Comparison of ENCODE assay signal across 1 cellular context in the genomic region with DNA sequence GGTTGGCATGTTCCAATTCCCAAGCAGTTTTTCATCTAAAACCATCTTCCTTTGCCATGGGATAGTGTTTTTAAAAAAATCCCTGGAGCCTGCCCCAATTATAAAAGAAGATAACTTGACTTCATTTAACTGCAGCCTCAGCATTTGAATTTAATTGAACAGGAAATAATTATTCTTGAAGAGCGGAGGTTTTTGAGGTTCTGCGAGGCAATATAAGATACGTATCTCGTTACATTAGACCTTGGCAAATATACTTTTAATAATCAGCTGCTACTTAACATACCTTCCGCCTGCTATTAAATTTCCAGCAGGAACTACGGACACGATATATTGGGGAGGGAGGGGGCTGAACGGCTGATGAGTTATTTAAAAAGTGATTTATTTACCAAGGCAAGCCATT.
TF ChIP-seq lines count a peak whose summit lies in the region.

No MANE protein-coding gene starts in this region.

TF ChIP-seq in K562, 482 proteins besides CTCF, POLR2A, EP300 and RAD21 (continued from another document):
- TF ChIP-seq, protein P1, sequence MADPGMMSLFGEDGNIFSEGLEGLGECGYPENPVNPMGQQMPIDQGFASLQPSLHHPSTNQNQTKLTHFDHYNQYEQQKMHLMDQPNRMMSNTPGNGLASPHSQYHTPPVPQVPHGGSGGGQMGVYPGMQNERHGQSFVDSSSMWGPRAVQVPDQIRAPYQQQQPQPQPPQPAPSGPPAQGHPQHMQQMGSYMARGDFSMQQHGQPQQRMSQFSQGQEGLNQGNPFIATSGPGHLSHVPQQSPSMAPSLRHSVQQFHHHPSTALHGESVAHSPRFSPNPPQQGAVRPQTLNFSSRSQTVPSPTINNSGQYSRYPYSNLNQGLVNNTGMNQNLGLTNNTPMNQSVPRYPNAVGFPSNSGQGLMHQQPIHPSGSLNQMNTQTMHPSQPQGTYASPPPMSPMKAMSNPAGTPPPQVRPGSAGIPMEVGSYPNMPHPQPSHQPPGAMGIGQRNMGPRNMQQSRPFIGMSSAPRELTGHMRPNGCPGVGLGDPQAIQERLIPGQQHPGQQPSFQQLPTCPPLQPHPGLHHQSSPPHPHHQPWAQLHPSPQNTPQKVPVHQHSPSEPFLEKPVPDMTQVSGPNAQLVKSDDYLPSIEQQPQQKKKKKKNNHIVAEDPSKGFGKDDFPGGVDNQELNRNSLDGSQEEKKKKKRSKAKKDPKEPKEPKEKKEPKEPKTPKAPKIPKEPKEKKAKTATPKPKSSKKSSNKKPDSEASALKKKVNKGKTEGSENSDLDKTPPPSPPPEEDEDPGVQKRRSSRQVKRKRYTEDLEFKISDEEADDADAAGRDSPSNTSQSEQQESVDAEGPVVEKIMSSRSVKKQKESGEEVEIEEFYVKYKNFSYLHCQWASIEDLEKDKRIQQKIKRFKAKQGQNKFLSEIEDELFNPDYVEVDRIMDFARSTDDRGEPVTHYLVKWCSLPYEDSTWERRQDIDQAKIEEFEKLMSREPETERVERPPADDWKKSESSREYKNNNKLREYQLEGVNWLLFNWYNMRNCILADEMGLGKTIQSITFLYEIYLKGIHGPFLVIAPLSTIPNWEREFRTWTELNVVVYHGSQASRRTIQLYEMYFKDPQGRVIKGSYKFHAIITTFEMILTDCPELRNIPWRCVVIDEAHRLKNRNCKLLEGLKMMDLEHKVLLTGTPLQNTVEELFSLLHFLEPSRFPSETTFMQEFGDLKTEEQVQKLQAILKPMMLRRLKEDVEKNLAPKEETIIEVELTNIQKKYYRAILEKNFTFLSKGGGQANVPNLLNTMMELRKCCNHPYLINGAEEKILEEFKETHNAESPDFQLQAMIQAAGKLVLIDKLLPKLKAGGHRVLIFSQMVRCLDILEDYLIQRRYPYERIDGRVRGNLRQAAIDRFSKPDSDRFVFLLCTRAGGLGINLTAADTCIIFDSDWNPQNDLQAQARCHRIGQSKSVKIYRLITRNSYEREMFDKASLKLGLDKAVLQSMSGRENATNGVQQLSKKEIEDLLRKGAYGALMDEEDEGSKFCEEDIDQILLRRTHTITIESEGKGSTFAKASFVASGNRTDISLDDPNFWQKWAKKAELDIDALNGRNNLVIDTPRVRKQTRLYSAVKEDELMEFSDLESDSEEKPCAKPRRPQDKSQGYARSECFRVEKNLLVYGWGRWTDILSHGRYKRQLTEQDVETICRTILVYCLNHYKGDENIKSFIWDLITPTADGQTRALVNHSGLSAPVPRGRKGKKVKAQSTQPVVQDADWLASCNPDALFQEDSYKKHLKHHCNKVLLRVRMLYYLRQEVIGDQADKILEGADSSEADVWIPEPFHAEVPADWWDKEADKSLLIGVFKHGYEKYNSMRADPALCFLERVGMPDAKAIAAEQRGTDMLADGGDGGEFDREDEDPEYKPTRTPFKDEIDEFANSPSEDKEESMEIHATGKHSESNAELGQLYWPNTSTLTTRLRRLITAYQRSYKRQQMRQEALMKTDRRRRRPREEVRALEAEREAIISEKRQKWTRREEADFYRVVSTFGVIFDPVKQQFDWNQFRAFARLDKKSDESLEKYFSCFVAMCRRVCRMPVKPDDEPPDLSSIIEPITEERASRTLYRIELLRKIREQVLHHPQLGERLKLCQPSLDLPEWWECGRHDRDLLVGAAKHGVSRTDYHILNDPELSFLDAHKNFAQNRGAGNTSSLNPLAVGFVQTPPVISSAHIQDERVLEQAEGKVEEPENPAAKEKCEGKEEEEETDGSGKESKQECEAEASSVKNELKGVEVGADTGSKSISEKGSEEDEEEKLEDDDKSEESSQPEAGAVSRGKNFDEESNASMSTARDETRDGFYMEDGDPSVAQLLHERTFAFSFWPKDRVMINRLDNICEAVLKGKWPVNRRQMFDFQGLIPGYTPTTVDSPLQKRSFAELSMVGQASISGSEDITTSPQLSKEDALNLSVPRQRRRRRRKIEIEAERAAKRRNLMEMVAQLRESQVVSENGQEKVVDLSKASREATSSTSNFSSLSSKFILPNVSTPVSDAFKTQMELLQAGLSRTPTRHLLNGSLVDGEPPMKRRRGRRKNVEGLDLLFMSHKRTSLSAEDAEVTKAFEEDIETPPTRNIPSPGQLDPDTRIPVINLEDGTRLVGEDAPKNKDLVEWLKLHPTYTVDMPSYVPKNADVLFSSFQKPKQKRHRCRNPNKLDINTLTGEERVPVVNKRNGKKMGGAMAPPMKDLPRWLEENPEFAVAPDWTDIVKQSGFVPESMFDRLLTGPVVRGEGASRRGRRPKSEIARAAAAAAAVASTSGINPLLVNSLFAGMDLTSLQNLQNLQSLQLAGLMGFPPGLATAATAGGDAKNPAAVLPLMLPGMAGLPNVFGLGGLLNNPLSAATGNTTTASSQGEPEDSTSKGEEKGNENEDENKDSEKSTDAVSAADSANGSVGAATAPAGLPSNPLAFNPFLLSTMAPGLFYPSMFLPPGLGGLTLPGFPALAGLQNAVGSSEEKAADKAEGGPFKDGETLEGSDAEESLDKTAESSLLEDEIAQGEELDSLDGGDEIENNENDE (IDR thresholded peaks at IDR 0.05; ENCODE audit: low read depth, low read length): no peak
- TF ChIP-seq CEBPB (tag; IDR thresholded peaks at IDR 0.05) (no peak), ERF (CRISPR knock-in tag; IDR thresholded peaks at IDR 0.05) (no peak), ZBTB17 (CRISPR knock-in tag; IDR thresholded peaks at IDR 0.05) (no peak), ZNF316 (IDR thresholded peaks at IDR 0.05) (0 out of 2 replicates have a peak, but pooled peaks have one; percentile 6)
TF ChIP-seq in K562: peak in this region for 1.
